In genomic region chr11:910044-910588, GRCh38 we compare ENCODE assay signal across 8 cellular contexts. TPM values are rescaled to one million over a fixed set of nuclear protein-coding genes. Genes with fewer than 3 reads are reported as not detected.
DNase-seq lines count a peak whose midpoint lies in the region; ATAC-seq lines count a peak whose summit lies in the region.

No MANE protein-coding gene starts in this region.

- H3K4me3 ChIP-seq in iPS-18a (ENCODE audit: low read length), result peak overlapping the region; percentile 86

- no peaks in the 10 kb centered on the region for H3K27me3 ChIP-seq in iPS-18a (ENCODE audit: control insufficient read depth, insufficient read depth, low read length)

- peaks cover 10% of the 10 kb centered on the region for H3K4me1 Mint-ChIP-seq in activated T-helper 2 cell treated with anti-CD3 and anti-CD28 coated beads, Interferon-gamma antibody, Interleukin-2, Interleukin-4, amounts not matched to agents 10 μg/mL and 5 μg/mL and 100 μg/mL, durations not matched to agents 14 hours and 24 hours and 36 hours (ENCODE audit: low read depth)
- peaks cover 28% of the 10 kb centered on the region for H3K4me1 Mint-ChIP-seq in stimulated activated naive CD8-positive, alpha-beta T cell treated with anti-CD3 and anti-CD28 coated beads, Interleukin-15, Interleukin-2, amounts not matched to agents 100 ng/mL and 50 ng/mL, for 24 hours (ENCODE audit: low read depth)

- intact Hi-C loops in activated T-helper 2 cell treated with anti-CD3 and anti-CD28 coated beads, Interferon-gamma antibody, Interleukin-2, Interleukin-4, amounts not matched to agents 10 μg/mL and 5 μg/mL and 100 μg/mL, durations not matched to agents 14 hours and 24 hours and 36 hours (cut with micrococcal nuclease), result loop anchor here (2.0 to 5.0 kb wide), 2 partner anchors 15 to 68 kb away; partner anchors contain the start of genes AP2A2, POLR2L and TSPAN4

- peaks cover 20% of the 10 kb centered on the region for H3K36me3 Mint-ChIP-seq in activated T-helper 2 cell treated with anti-CD3 and anti-CD28 coated beads, Interferon-gamma antibody, Interleukin-2, Interleukin-4, amounts not matched to agents 10 μg/mL and 5 μg/mL and 100 μg/mL, durations not matched to agents 14 hours and 24 hours and 36 hours (ENCODE audit: low read depth)
- H3K36me3 Mint-ChIP-seq in stimulated activated naive CD8-positive, alpha-beta T cell treated with anti-CD3 and anti-CD28 coated beads, Interleukin-15, Interleukin-2, amounts not matched to agents 100 ng/mL and 50 ng/mL, for 24 hours (ENCODE audit: low read depth), result peaks cover 26% of the 10 kb centered on the region

- peaks cover 8% of the 10 kb centered on the region for H3K4me1 ChIP-seq in iPS-18a (ENCODE audit: control insufficient read depth, low read depth, low read length)

- peak overlapping the region; percentile 94 for H3K4me3 Mint-ChIP-seq in activated T-helper 2 cell treated with anti-CD3 and anti-CD28 coated beads, Interferon-gamma antibody, Interleukin-2, Interleukin-4, amounts not matched to agents 10 μg/mL and 5 μg/mL and 100 μg/mL, durations not matched to agents 14 hours and 24 hours and 36 hours (ENCODE audit: low read depth)
- peak overlapping the region; percentile 90 for H3K4me3 Mint-ChIP-seq in stimulated activated naive CD8-positive, alpha-beta T cell treated with anti-CD3 and anti-CD28 coated beads, Interleukin-15, Interleukin-2, amounts not matched to agents 100 ng/mL and 50 ng/mL, for 24 hours

- ATAC-seq in GM19372 (IDR thresholded peaks at IDR 0.05; ENCODE audit: low read depth, unreplicated experiment) (peak; percentile 10), HG03521 (IDR thresholded peaks at IDR 0.05; ENCODE audit: unreplicated experiment) (peak; percentile 1), HG02885 (IDR thresholded peaks at IDR 0.05; ENCODE audit: poor library complexity, unreplicated experiment) (no peak)

- no peak for DNase-seq in activated T-helper 2 cell treated with anti-CD3 and anti-CD28 coated beads, Interferon-gamma antibody, Interleukin-2, Interleukin-4, amounts not matched to agents 10 μg/mL and 5 μg/mL and 100 μg/mL, durations not matched to agents 14 hours and 24 hours and 36 hours (ENCODE audit: low spot score)
- DNase-seq in DMS79 treated with DMSO at 0.1 percent for 48 hours (lab: John Stamatoyannopoulos, UW) (no peak), NCI-H82 treated with DMSO at 0.1 percent for 48 hours (lab: John Stamatoyannopoulos, UW; ENCODE audit: unreplicated experiment) (no peak)

- no peaks in the 10 kb centered on the region for H3K9me3 Mint-ChIP-seq in activated T-helper 2 cell treated with anti-CD3 and anti-CD28 coated beads, Interferon-gamma antibody, Interleukin-2, Interleukin-4, amounts not matched to agents 10 μg/mL and 5 μg/mL and 100 μg/mL, durations not matched to agents 14 hours and 24 hours and 36 hours
- no peaks in the 10 kb centered on the region for H3K9me3 Mint-ChIP-seq in stimulated activated naive CD8-positive, alpha-beta T cell treated with anti-CD3 and anti-CD28 coated beads, Interleukin-15, Interleukin-2, amounts not matched to agents 100 ng/mL and 50 ng/mL, for 24 hours

- no peaks in the 10 kb centered on the region for H3K9me3 ChIP-seq in iPS-18a (ENCODE audit: control insufficient read depth, low read depth, low read length)

- no peaks in the 10 kb centered on the region for H3K27me3 Mint-ChIP-seq in activated T-helper 2 cell treated with anti-CD3 and anti-CD28 coated beads, Interferon-gamma antibody, Interleukin-2, Interleukin-4, amounts not matched to agents 10 μg/mL and 5 μg/mL and 100 μg/mL, durations not matched to agents 14 hours and 24 hours and 36 hours (ENCODE audit: low read depth)
- no peaks in the 10 kb centered on the region for H3K27me3 Mint-ChIP-seq in stimulated activated naive CD8-positive, alpha-beta T cell treated with anti-CD3 and anti-CD28 coated beads, Interleukin-15, Interleukin-2, amounts not matched to agents 100 ng/mL and 50 ng/mL, for 24 hours

- H3K27ac ChIP-seq in iPS-18a (ENCODE audit: low read length), result no peak overlapping the region

- H3K9ac ChIP-seq in iPS-18a (ENCODE audit: low read length), result peak overlapping the region; percentile 66

- H3K36me3 ChIP-seq in iPS-18a (ENCODE audit: control insufficient read depth, low read depth, low read length), result no peaks in the 10 kb centered on the region

- H3K27ac Mint-ChIP-seq in activated T-helper 2 cell treated with anti-CD3 and anti-CD28 coated beads, Interferon-gamma antibody, Interleukin-2, Interleukin-4, amounts not matched to agents 10 μg/mL and 5 μg/mL and 100 μg/mL, durations not matched to agents 14 hours and 24 hours and 36 hours, result peak overlapping the region; percentile 76
- peak overlapping the region; percentile 79 for H3K27ac Mint-ChIP-seq in stimulated activated naive CD8-positive, alpha-beta T cell treated with anti-CD3 and anti-CD28 coated beads, Interleukin-15, Interleukin-2, amounts not matched to agents 100 ng/mL and 50 ng/mL, for 24 hours

RNA-seq across cellular contexts. Expression of gene CHID1, which starts 0.5 kb away (rescaled TPM):
- total RNA-seq in activated T-helper 2 cell treated with anti-CD3 and anti-CD28 coated beads, Interferon-gamma antibody, Interleukin-2, Interleukin-4, amounts not matched to agents 10 μg/mL and 5 μg/mL and 100 μg/mL, durations not matched to agents 14 hours and 24 hours and 36 hours, result 89.0 and 96.0 TPM in 2 replicates

RNA-seq across cellular contexts. Expression of gene AP2A2, which starts 15.6 kb away (rescaled TPM):
- 61.3 and 63.2 TPM in 2 replicates for total RNA-seq in activated T-helper 2 cell treated with anti-CD3 and anti-CD28 coated beads, Interferon-gamma antibody, Interleukin-2, Interleukin-4, amounts not matched to agents 10 μg/mL and 5 μg/mL and 100 μg/mL, durations not matched to agents 14 hours and 24 hours and 36 hours
